Comparison of ENCODE assay signal across 9 cellular contexts in the genomic region with DNA sequence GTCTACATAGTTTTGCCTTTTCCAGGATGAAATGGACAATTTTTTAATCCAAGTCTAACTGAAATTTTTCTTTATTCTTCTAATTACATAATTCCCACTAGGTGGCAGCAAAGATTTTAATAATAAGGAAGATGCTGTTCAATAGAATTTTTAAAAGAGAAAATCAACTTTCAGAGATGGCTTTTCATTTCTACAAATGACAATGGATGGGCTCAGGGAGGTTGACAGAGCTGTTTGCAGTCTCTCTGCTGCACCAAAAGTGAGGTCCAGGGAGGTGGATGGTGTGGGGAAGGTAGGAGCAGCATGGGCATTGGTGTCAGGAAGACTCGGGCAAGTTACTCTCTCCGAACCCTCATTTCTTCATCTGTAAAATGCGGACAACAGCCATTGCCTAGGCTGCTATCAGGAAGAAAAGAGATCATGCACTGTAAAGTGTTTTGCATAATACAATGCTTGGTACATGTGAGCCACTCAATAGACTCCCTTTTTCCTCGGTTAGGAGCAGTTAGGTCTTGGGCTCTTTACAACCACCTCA.
DNase-seq lines count a peak whose midpoint lies in the region; ATAC-seq, FAIRE-seq and TF ChIP-seq lines count a peak whose summit lies in the region.
"Had no signal": no experiment of that assay in that cellular context is flagged by ENCODE, and none has a peak within 500 bp of the region (broad histone marks: within the 10 kb centered on the region; RNA-seq: fewer than 3 reads in every experiment).

No MANE protein-coding gene starts in this region.

- H3K4me1 Mint-ChIP-seq in activated T-cell treated with anti-CD3 and anti-CD28 coated beads, Interleukin-2, amount 50 U/mL, for 4 hours (ENCODE audit: low read depth) = peaks cover 20% of the 10 kb centered on the region

- ATAC-seq in upper lobe of left lung (ENCODE audit: low FRiP score in 2 of 2) (peak; percentile 28 to 68), GM21526 (IDR thresholded peaks at IDR 0.05; ENCODE audit: low FRiP score, unreplicated experiment) (no peak)
- no peak for ATAC-seq in activated T-cell treated with anti-CD3 and anti-CD28 coated beads, Interleukin-2, amount 50 U/mL, for 4 hours

- H3K4me3 Mint-ChIP-seq in activated T-cell treated with anti-CD3 and anti-CD28 coated beads, Interleukin-2, amount 50 U/mL, for 4 hours = no peak overlapping the region
- H3K4me3 Mint-ChIP-seq: IgD-negative memory B cell had no signal

- H3K27ac ChIP-seq in ascending aorta (no peak overlapping the region), kidney (ENCODE audit: low read depth in 2 of 2, low read length in 2 of 2) (peak overlapping the region in 1 of 2 donors; percentile 68), upper lobe of left lung (peak overlapping the region in 3 of 4 donors; percentile 60 to 70 (median 65))

- 31 to 36% methylated on average over 4 of the region's 4 CpGs for WGBS in upper lobe of left lung, 2 donors

- no peaks in the 10 kb centered on the region for H3K36me3 Mint-ChIP-seq in activated T-cell treated with anti-CD3 and anti-CD28 coated beads, Interleukin-2, amount 50 U/mL, for 4 hours (ENCODE audit: insufficient read depth)
- H3K36me3 Mint-ChIP-seq: IgD-negative memory B cell had no signal

- H3K27me3 ChIP-seq in ascending aorta (no peaks in the 10 kb centered on the region), upper lobe of left lung (no peaks in the 10 kb centered on the region)

- no peak for TF ChIP-seq EP300 in upper lobe of left lung (IDR thresholded peaks at IDR 0.05)

- H3K36me3 ChIP-seq in ascending aorta = no peaks in the 10 kb centered on the region
- peaks cover 0 to 3% of the 10 kb centered on the region in 2 donors for H3K36me3 ChIP-seq in kidney (ENCODE audit: control insufficient read depth in 1 of 2, insufficient read depth in 2 of 2, low read length in 2 of 2)
- peaks cover 0 to 14% (median 0%) of the 10 kb centered on the region in 4 donors for H3K36me3 ChIP-seq in upper lobe of left lung

- no peak for TF ChIP-seq POLR2A in upper lobe of left lung (IDR thresholded peaks at IDR 0.05)

- no peaks in the 10 kb centered on the region for H3K27me3 Mint-ChIP-seq in activated T-cell treated with anti-CD3 and anti-CD28 coated beads, Interleukin-2, amount 50 U/mL, for 4 hours (ENCODE audit: low read depth)
- H3K27me3 Mint-ChIP-seq: IgD-negative memory B cell had no signal

- H3K4me3 ChIP-seq in ascending aorta (peak overlapping the region; percentile 13 to 46), kidney (ENCODE audit: low read length in 2 of 2) (peak overlapping the region; percentile 13 to 58), upper lobe of left lung (peak overlapping the region in 3 of 4 donors; percentile 5 to 28 (median 25))

- H3K9ac ChIP-seq in kidney (ENCODE audit: low read length in 2 of 2) = no peak overlapping the region

- H3K9me3 ChIP-seq in ascending aorta = no peaks in the 10 kb centered on the region
- H3K9me3 ChIP-seq in kidney (ENCODE audit: control insufficient read depth in 1 of 2, low read length in 2 of 2) = no peaks in the 10 kb centered on the region
- no peaks in the 10 kb centered on the region for H3K9me3 ChIP-seq in upper lobe of left lung

- DNase-seq in DMS79 treated with DMSO at 0.1 percent for 48 hours (lab: John Stamatoyannopoulos, UW) (peak; percentile 29), NCI-H1092 treated with DMSO at 0.1 percent for 48 hours (lab: John Stamatoyannopoulos, UW) (peak; percentile 93), ascending aorta (ENCODE audit: low spot score in 2 of 2) (no peak), kidney (no peak), upper lobe of left lung (no peak)
- DNase-seq in activated T-cell treated with anti-CD3 and anti-CD28 coated beads, Interleukin-2, amount 50 U/mL, for 4 hours = no peak
- DNase-seq in stimulated activated CD4-positive, alpha-beta T cell treated with anti-CD3 and anti-CD28 coated beads, Interleukin-4, amount 100 ng/mL, for 4 hours = no peak

- TF ChIP-seq CTCF in ascending aorta (IDR thresholded peaks at IDR 0.05) = peak; percentile 36 to 68 (median 45)
- TF ChIP-seq CTCF in kidney (IDR thresholded peaks at IDR 0.05; ENCODE audit: borderline replicate concordance, extremely low read depth, insufficient read depth) = peak; percentile 23
- TF ChIP-seq CTCF in upper lobe of left lung (IDR thresholded peaks at IDR 0.05) = peak; percentile 18 to 59 (median 42)

- H3K9me3 Mint-ChIP-seq in activated T-cell treated with anti-CD3 and anti-CD28 coated beads, Interleukin-2, amount 50 U/mL, for 4 hours = no peaks in the 10 kb centered on the region
- H3K9me3 Mint-ChIP-seq: IgD-negative memory B cell had no signal

- intact Hi-C loops in ascending aorta (cut with DNase I) = loop anchor here (1.0 to 5.0 kb wide), 5 partner anchors 81 to 578 kb away; no protein-coding TSS in a partner anchor
- intact Hi-C loops in kidney (cut with DNase I) = no loop called here

- H3K4me1 ChIP-seq in ascending aorta (peaks cover 0 to 2% of the 10 kb centered on the region in 2 donors), kidney (ENCODE audit: control insufficient read depth in 1 of 2, insufficient read depth in 1 of 2, low read depth in 1 of 2, low read length in 2 of 2) (peaks cover 10 to 12% of the 10 kb centered on the region in 2 donors), upper lobe of left lung (peaks cover 16 to 25% (median 19%) of the 10 kb centered on the region in 4 donors)

- FAIRE-seq in kidney (lab: Jason Lieb, UNC) = peak; percentile 90

Comparison
In these comparisons a context has a peak if more than half of its experiments do, and no peak if none do; other contexts are left out.
1. DNase-seq: peak in DMS79 treated with DMSO at 0.1 percent for 48 hours (single experiment) and NCI-H1092 treated with DMSO at 0.1 percent for 48 hours (single experiment); none in ascending aorta (0 of 2), kidney (single experiment), upper lobe of left lung (0 of 2), activated T-cell treated with anti-CD3 and anti-CD28 coated beads, Interleukin-2, amount 50 U/mL, for 4 hours (single experiment) and stimulated activated CD4-positive, alpha-beta T cell treated with anti-CD3 and anti-CD28 coated beads, Interleukin-4, amount 100 ng/mL, for 4 hours (0 of 2).
2. H3K27ac ChIP-seq: peak in upper lobe of left lung (3 of 4); none in ascending aorta (0 of 2).
3. ATAC-seq: peak in upper lobe of left lung (2 of 2); none in activated T-cell treated with anti-CD3 and anti-CD28 coated beads, Interleukin-2, amount 50 U/mL, for 4 hours (0 of 2) and GM21526 (single experiment).
4. Peak in every context shown above with its lines, with median percentiles within 50 percentile points of each other: H3K4me3 ChIP-seq and CTCF ChIP-seq.